16 cellular contexts compared by ENCODE assay signal in the genomic region with DNA sequence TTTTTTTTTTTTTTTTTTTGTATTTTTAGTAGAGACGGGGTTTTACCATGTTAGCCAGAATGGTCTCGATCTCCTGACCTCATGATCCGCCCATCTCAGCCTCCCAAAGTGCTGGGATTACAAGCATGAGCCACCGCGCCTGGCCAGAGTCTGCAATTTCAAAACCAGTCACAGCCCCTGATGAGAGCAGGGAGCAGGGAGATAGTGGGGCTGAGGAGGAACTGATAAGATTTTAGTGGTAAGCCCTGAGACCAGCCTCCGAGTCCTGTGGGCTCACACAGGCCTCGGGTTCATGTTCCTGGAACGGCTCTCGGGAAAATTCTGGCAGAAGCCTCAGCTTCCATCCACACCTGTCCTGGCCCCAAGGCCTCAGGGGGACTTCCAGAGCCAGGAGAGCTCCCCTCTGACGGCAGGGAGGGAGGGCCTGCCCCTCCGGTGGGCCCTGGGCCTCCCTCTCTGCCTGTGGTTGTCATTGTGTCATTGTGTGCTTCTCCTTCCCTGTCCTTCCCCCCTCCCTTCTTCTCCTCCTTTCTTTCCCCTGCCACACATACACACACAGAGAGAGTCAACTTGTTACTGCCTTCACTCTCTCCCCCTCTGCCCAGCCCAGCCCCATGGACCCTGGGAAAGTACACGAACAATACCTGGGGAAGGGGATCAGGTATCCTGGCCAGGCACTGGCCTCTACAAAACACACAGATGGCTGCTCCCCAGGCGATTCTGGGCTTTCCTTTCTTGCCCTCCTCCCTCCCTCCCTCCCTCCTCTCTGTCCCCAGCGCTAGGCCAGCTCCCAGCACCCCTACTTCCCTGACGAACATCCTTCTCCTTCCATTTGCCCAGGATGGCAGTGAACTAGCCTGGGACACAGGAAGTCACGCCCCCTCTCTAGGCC.
A peak's percentile ranks its signal among the peaks of the same experiment; 100 is the strongest.
DNase-seq lines count a peak whose midpoint lies in the region; ATAC-seq and TF ChIP-seq lines count a peak whose summit lies in the region.
"Had no signal": no experiment of that assay in that cellular context is flagged by ENCODE, and none has a peak within 500 bp of the region (broad histone marks: within the 10 kb centered on the region; RNA-seq: fewer than 3 reads in every experiment).

No MANE protein-coding gene starts in this region.

- H3K4me3 Mint-ChIP-seq in WTC11 (no peak overlapping the region), progenitor cell of endocrine pancreas (ENCODE audit: low read depth) (no peak overlapping the region)
- H3K4me3 Mint-ChIP-seq: endodermal cell; naive thymus-derived CD8-positive, alpha-beta T cell had no signal

- H3K14ac ChIP-seq in IMR-90 (replicated peaks; ENCODE audit: low read depth, low read length), result no peak overlapping the region

- no peak overlapping the region for H3K56ac ChIP-seq in IMR-90 (ENCODE audit: extremely low read depth, insufficient read depth, low read length)

- no peaks in the 10 kb centered on the region for H3K27me3 ChIP-seq in BE2C
- no peaks in the 10 kb centered on the region for H3K27me3 ChIP-seq in IMR-90 (ENCODE audit: control insufficient read depth, insufficient read depth, low read length)
- H3K27me3 ChIP-seq in lower lobe of right lung (ENCODE audit: low read depth), result peaks cover 6% of the 10 kb centered on the region

- peak overlapping the region; percentile 84; the same call in 2 of the 3 replicates for H2BK15ac ChIP-seq in IMR-90 (ENCODE audit: low read depth, low read length)

- BruUV-seq in IMR-90 (replicated peaks; lab: Mats Ljungman, UMichigan), result no TSS peak

- no peak overlapping the region for H3K4me3 ChIP-seq in BE2C (ENCODE audit: low read depth, low read length)
- no peak overlapping the region for H3K4me3 ChIP-seq in IMR-90 (ENCODE audit: insufficient read depth, low read depth, low read length)
- H3K4me3 ChIP-seq in mesodermal cell (ENCODE audit: extremely low read depth, insufficient read depth, low read length, poor library complexity, severe bottlenecking), result no peak overlapping the region
- H3K4me3 ChIP-seq in lower lobe of right lung, result no peak overlapping the region
- H3K4me3 ChIP-seq: stomach had no signal

- H3K27me3 Mint-ChIP-seq in WTC11 (ENCODE audit: low read depth) (no peaks in the 10 kb centered on the region), progenitor cell of endocrine pancreas (peaks cover 23% of the 10 kb centered on the region)

- H2BK120ac ChIP-seq in IMR-90 (ENCODE audit: low read depth, low read length), result peak overlapping the region; percentile 75

- dilution Hi-C loops in IMR-90 (cut with HindIII; ENCODE audit: low sequenced_read_pairs, unreplicated experiment), result no loop called here

- H3K4me1 Mint-ChIP-seq in WTC11 (peaks cover 24% of the 10 kb centered on the region), progenitor cell of endocrine pancreas (ENCODE audit: low read depth) (peaks cover 2% of the 10 kb centered on the region)

- WGBS in IMR-90 (ENCODE audit: extremely low coverage in 2 of 2, insufficient read length in 1 of 2), 2 experiments, result 100% methylated on average over 3 of the region's 16 CpGs; no CpG with 5 or more reads in 1 of the 2 experiments
- WGBS in mesodermal cell (ENCODE audit: insufficient coverage in 2 of 2), 2 experiments, result 55 to 60% methylated on average over 6 to 7 of the region's 16 CpGs

- H2AFZ ChIP-seq in IMR-90 (replicated peaks; ENCODE audit: low read length, poor library complexity), result peak overlapping the region; percentile 63

- no peak overlapping the region for H3K18ac ChIP-seq in IMR-90 (ENCODE audit: low read depth, low read length)

- H2AK5ac ChIP-seq in IMR-90 (ENCODE audit: low read depth, low read length), result peak overlapping the region; percentile 85

- ATAC-seq in IMR-90 (ENCODE audit: low read depth), result no peak
- peak; percentile 37 for ATAC-seq in WTC11
- no peak for ATAC-seq in lower lobe of right lung
- ATAC-seq in GM18505 (IDR thresholded peaks at IDR 0.05; ENCODE audit: unreplicated experiment), result no peak
- ATAC-seq: naive thymus-derived CD8-positive, alpha-beta T cell had no signal

- no peaks in the 10 kb centered on the region for H3K36me3 Mint-ChIP-seq in WTC11
- H3K36me3 Mint-ChIP-seq in progenitor cell of endocrine pancreas (ENCODE audit: insufficient read depth), result no peaks in the 10 kb centered on the region
- H3K36me3 Mint-ChIP-seq: naive thymus-derived CD8-positive, alpha-beta T cell had no signal

- CTCF ChIA-PET in IMR-90 (lab: Yijun Ruan, JAX) (no interaction called here), WTC11 (lab: Charles Lee) (interaction anchor here (0.8 to 1.0 kb wide), 2 partner anchors 45 to 50 kb away, joined by 3 read pairs; no protein-coding TSS in a partner anchor)

- H3K36me3 ChIP-seq in BE2C, result no peaks in the 10 kb centered on the region
- H3K36me3 ChIP-seq in IMR-90 (ENCODE audit: control insufficient read depth, insufficient read depth, low read length), result no peaks in the 10 kb centered on the region
- H3K36me3 ChIP-seq in mesodermal cell (ENCODE audit: control insufficient read depth, insufficient read depth, low read length), result no peaks in the 10 kb centered on the region
- H3K36me3 ChIP-seq in lower lobe of right lung, result no peaks in the 10 kb centered on the region
- H3K36me3 ChIP-seq: stomach had no signal

- no peak for TF ChIP-seq CTCF in BE2C (IDR thresholded peaks at IDR 0.05; ENCODE audit: low read depth, low read length)
- no peak for TF ChIP-seq CTCF in IMR-90 (conservative IDR thresholded peaks at IDR 0.05; ENCODE audit: low read depth, low read length)
- TF ChIP-seq CTCF in WTC11 (IDR thresholded peaks at IDR 0.05), result no peak
- TF ChIP-seq CTCF in lower lobe of right lung (IDR thresholded peaks at IDR 0.05), result no peak
- TF ChIP-seq CTCF in progenitor cell of endocrine pancreas (IDR thresholded peaks at IDR 0.05; ENCODE audit: unreplicated experiment), result no peak

- H3K27ac Mint-ChIP-seq in WTC11 (no peak overlapping the region), progenitor cell of endocrine pancreas (no peak overlapping the region)
- H3K27ac Mint-ChIP-seq: endodermal cell had no signal

- H3K23ac ChIP-seq in IMR-90 (ENCODE audit: low read depth, low read length), result no peak overlapping the region

- TF ChIP-seq RAD21 in IMR-90 (IDR thresholded peaks at IDR 0.05; ENCODE audit: low read length), result no peak

- peaks cover 6% of the 10 kb centered on the region for H3K4me1 ChIP-seq in BE2C
- peaks cover 4% of the 10 kb centered on the region for H3K4me1 ChIP-seq in IMR-90 (ENCODE audit: control insufficient read depth, insufficient read depth, low read length)
- peaks cover 14% of the 10 kb centered on the region for H3K4me1 ChIP-seq in mesodermal cell (ENCODE audit: control insufficient read depth, insufficient read depth, low read length, poor library complexity, severe bottlenecking)
- no peaks in the 10 kb centered on the region for H3K4me1 ChIP-seq in lower lobe of right lung
- H3K4me1 ChIP-seq: stomach had no signal

- intact Hi-C loops in IMR-90 (cut with micrococcal nuclease) (no loop called here), lower lobe of right lung (cut with DNase I) (no loop called here)

- peak overlapping the region; percentile 31 for H4K91ac ChIP-seq in IMR-90 (ENCODE audit: insufficient read depth, low read depth, low read length)

- no peaks in the 10 kb centered on the region for H3K9me3 ChIP-seq in BE2C
- H3K9me3 ChIP-seq in IMR-90 (ENCODE audit: control insufficient read depth, insufficient read depth, low read length), result no peaks in the 10 kb centered on the region
- H3K9me3 ChIP-seq in mesodermal cell (ENCODE audit: control insufficient read depth, low read length), result no peaks in the 10 kb centered on the region
- H3K9me3 ChIP-seq in lower lobe of right lung, result no peaks in the 10 kb centered on the region
- H3K9me3 ChIP-seq: stomach had no signal

- H2BK20ac ChIP-seq in IMR-90 (ENCODE audit: low read depth, low read length), result no peak overlapping the region; the same call in none of the 2 replicates

- H3K27ac ChIP-seq in IMR-90 (ENCODE audit: insufficient read depth, low read length) (no peak overlapping the region), mesodermal cell (ENCODE audit: low read depth, low read length, severe bottlenecking) (peak overlapping the region; percentile 18), lower lobe of right lung (no peak overlapping the region)
- H3K27ac ChIP-seq: stomach had no signal

- H2BK5ac ChIP-seq in IMR-90 (ENCODE audit: low read depth, low read length, poor library complexity, severe bottlenecking), result no peak overlapping the region

- H3K9me3 Mint-ChIP-seq in WTC11 (no peaks in the 10 kb centered on the region), progenitor cell of endocrine pancreas (ENCODE audit: low read depth) (no peaks in the 10 kb centered on the region)
- H3K9me3 Mint-ChIP-seq: endodermal cell; naive thymus-derived CD8-positive, alpha-beta T cell had no signal

- peak overlapping the region; percentile 82 for H2AK9ac ChIP-seq in IMR-90 (replicated peaks; ENCODE audit: low read depth, low read length, poor library complexity)

- DNase-seq in BE2C, result peak; percentile 58
- DNase-seq in IMR-90, result no peak
- DNase-seq in WTC11 (ENCODE audit: low spot score), result no peak
- no peak for DNase-seq in lower lobe of right lung
- DNase-seq in NCI-H82 (lab: John Stamatoyannopoulos, UW), result no peak
- DNase-seq in progenitor cell of endocrine pancreas (ENCODE audit: low spot score, unreplicated experiment), result no peak
- DNase-seq: amniotic stem cell; EL; naive thymus-derived CD8-positive, alpha-beta T cell; NCI-H187; NCI-H446 treated with DMSO at 0.1 percent for 48 hours; stimulated activated CD4-positive, alpha-beta T cell treated with anti-CD3 and anti-CD28 coated beads, Interleukin-15, amount 100 ng/mL, for 24 hours; stomach had no signal

- H3K79me1 ChIP-seq in IMR-90 (ENCODE audit: low read depth in 1 of 2, low read length in 2 of 2), result no peaks in the 10 kb centered on the region

- POLR2A ChIA-PET in IMR-90 (lab: Charles Lee; ENCODE audit: unreplicated experiment), result no interaction called here
- POLR2A ChIA-PET in WTC11 (lab: Charles Lee), result no interaction called here

- no peak overlapping the region for H3K4me2 ChIP-seq in IMR-90 (ENCODE audit: low read depth, low read length)

- TF ChIP-seq POLR2A in IMR-90 (IDR thresholded peaks at IDR 0.05; ENCODE audit: low read depth, low read length), result no peak
- no peak for TF ChIP-seq POLR2A in GM18505 (IDR thresholded peaks at IDR 0.05; ENCODE audit: borderline replicate concordance, extremely low read depth, insufficient read depth, insufficient read length)

- in situ Hi-C loops in IMR-90 (cut with MboI; ENCODE audit: low sequenced_read_pairs), result loop anchor here (10.0 kb wide), 1 partner anchor 75 kb away; no protein-coding TSS in a partner anchor

- H4K20me1 ChIP-seq in IMR-90 (ENCODE audit: insufficient read depth, low read length), result no peaks in the 10 kb centered on the region

- H3K9me1 ChIP-seq in IMR-90 (ENCODE audit: insufficient read depth, low read length), result no peaks in the 10 kb centered on the region

- no peak overlapping the region for H3K9ac ChIP-seq in IMR-90 (ENCODE audit: low read depth, low read length)

- H4K8ac ChIP-seq in IMR-90 (ENCODE audit: low read depth in 2 of 2, low read length in 2 of 2), result peak overlapping the region; percentile 67 to 73; a peak in 3 of 4 replicates

- H3K4ac ChIP-seq in IMR-90 (ENCODE audit: low read depth, low read length), result peak overlapping the region; percentile 73

- no peak overlapping the region; the same call in 1 of the 2 replicates for H4K5ac ChIP-seq in IMR-90 (ENCODE audit: low read depth, low read length)
